ENCODE assay signal across 14 cellular contexts in genomic region chr5:21391506-21391905, GRCh38.
DNase-seq lines count a peak whose midpoint lies in the region; ATAC-seq and TF ChIP-seq lines count a peak whose summit lies in the region.
"Had no signal": no experiment of that assay in that cellular context is flagged by ENCODE, and none has a peak within 500 bp of the region (broad histone marks: within the 10 kb centered on the region; RNA-seq: fewer than 3 reads in every experiment).

No MANE protein-coding gene starts in this region.

- no peaks in the 10 kb centered on the region for H3K27me3 Mint-ChIP-seq in activated CD4-positive, alpha-beta T cell treated with anti-CD3 and anti-CD28 coated beads, Interleukin-2, amount 10 ng/mL, durations not matched to agents 7 days and 5 days

- DNase-seq in Caki2 (ENCODE audit: low read depth) (peak; percentile 15), HS-5 (ENCODE audit: low read depth) (peak; percentile 11), SK-N-DZ (ENCODE audit: low spot score) (peak; percentile 48), erythroblast (lab: John Stamatoyannopoulos, UW) (peak; percentile 18 to 30), ascending aorta (ENCODE audit: low spot score in 2 of 2) (no peak), HEK293T (ENCODE audit: extremely low spot score) (no peak)
- no peak for DNase-seq in activated CD4-positive, alpha-beta T cell treated with anti-CD3 and anti-CD28 coated beads, Interleukin-2, amount 10 ng/mL, durations not matched to agents 7 days and 5 days
- DNase-seq: activated CD4-positive, alpha-beta T cell treated with anti-CD3 and anti-CD28 coated beads for 48 hours; activated T-cell treated with anti-CD3 and anti-CD28 coated beads, Interleukin-2, amount 50 U/mL, for 72 hours; body of pancreas; heart right ventricle; natural killer cell had no signal

- no peaks in the 10 kb centered on the region for H3K36me3 ChIP-seq in ascending aorta
- H3K36me3 ChIP-seq: BLaER1, heart right ventricle had no signal

- H3K9me3 ChIP-seq in ascending aorta, result no peaks in the 10 kb centered on the region
- H3K9me3 ChIP-seq: BLaER1, body of pancreas, heart right ventricle had no signal

- CTCF ChIA-PET in HEK293T (lab: Yijun Ruan, JAX), result no interaction called here
- CTCF ChIA-PET in activated CD4-positive, alpha-beta T cell treated with anti-CD3 and anti-CD28 coated beads, Interleukin-2, amount 10 ng/mL, durations not matched to agents 7 days and 5 days (lab: Charles Lee), result no interaction called here

- no peak for ATAC-seq in HG02759 (IDR thresholded peaks at IDR 0.05; ENCODE audit: unreplicated experiment)
- ATAC-seq: activated T-cell treated with anti-CD3 and anti-CD28 coated beads, Interleukin-2, amount 50 U/mL, for 72 hours; body of pancreas; heart right ventricle; natural killer cell had no signal

- no peaks in the 10 kb centered on the region for H3K27me3 ChIP-seq in ascending aorta
- H3K27me3 ChIP-seq: BLaER1, body of pancreas, heart right ventricle had no signal

- in situ Hi-C loops in Caki2 (cut with HindIII; ENCODE audit: low pct_unique_long_range_greater_than_20kb, low sequenced_read_pairs), result no loop called here

- TF ChIP-seq POLR2A in erythroblast (IDR thresholded peaks at IDR 0.05; ENCODE audit: low read length), result no peak

- no peak overlapping the region for H3K27ac ChIP-seq in ascending aorta
- H3K27ac ChIP-seq: BLaER1, body of pancreas, heart right ventricle had no signal

- H3K27ac Mint-ChIP-seq in activated CD4-positive, alpha-beta T cell treated with anti-CD3 and anti-CD28 coated beads, Interleukin-2, amount 10 ng/mL, durations not matched to agents 7 days and 5 days, result no peak overlapping the region
- H3K27ac Mint-ChIP-seq: activated T-cell treated with anti-CD3 and anti-CD28 coated beads, Interleukin-2, amount 50 U/mL, for 72 hours; natural killer cell had no signal

- no peaks in the 10 kb centered on the region for H3K9me3 Mint-ChIP-seq in activated CD4-positive, alpha-beta T cell treated with anti-CD3 and anti-CD28 coated beads, Interleukin-2, amount 10 ng/mL, durations not matched to agents 7 days and 5 days

- no peak overlapping the region for H3K4me3 Mint-ChIP-seq in activated CD4-positive, alpha-beta T cell treated with anti-CD3 and anti-CD28 coated beads, Interleukin-2, amount 10 ng/mL, durations not matched to agents 7 days and 5 days
- H3K4me3 Mint-ChIP-seq: activated T-cell treated with anti-CD3 and anti-CD28 coated beads, Interleukin-2, amount 50 U/mL, for 72 hours; natural killer cell had no signal

- no peaks in the 10 kb centered on the region for H3K36me3 Mint-ChIP-seq in activated CD4-positive, alpha-beta T cell treated with anti-CD3 and anti-CD28 coated beads, Interleukin-2, amount 10 ng/mL, durations not matched to agents 7 days and 5 days (ENCODE audit: low read depth)
- H3K36me3 Mint-ChIP-seq: natural killer cell had no signal

- peak in 1 of 3 experiments; percentile 5 for TF ChIP-seq CTCF in ascending aorta (IDR thresholded peaks at IDR 0.05)

- intact Hi-C loops in ascending aorta (cut with DNase I), result no loop called here

- no peak overlapping the region for H3K4me3 ChIP-seq in ascending aorta
- H3K4me3 ChIP-seq: BLaER1, body of pancreas, heart right ventricle had no signal

- POLR2A ChIA-PET in HEK293T (lab: Yijun Ruan, JAX), result no interaction called here
- POLR2A ChIA-PET in activated CD4-positive, alpha-beta T cell treated with anti-CD3 and anti-CD28 coated beads, Interleukin-2, amount 10 ng/mL, durations not matched to agents 7 days and 5 days (lab: Charles Lee), result no interaction called here

- H3K4me1 Mint-ChIP-seq in activated CD4-positive, alpha-beta T cell treated with anti-CD3 and anti-CD28 coated beads, Interleukin-2, amount 10 ng/mL, durations not matched to agents 7 days and 5 days, result no peaks in the 10 kb centered on the region
- H3K4me1 Mint-ChIP-seq: natural killer cell had no signal

- H3K4me1 ChIP-seq in ascending aorta, result no peaks in the 10 kb centered on the region
- H3K4me1 ChIP-seq: BLaER1, body of pancreas, heart right ventricle had no signal

TF ChIP-seq in HEK293T, 16 proteins besides CTCF, POLR2A, EP300 and RAD21:
- TF ChIP-seq ELF4 (IDR thresholded peaks at IDR 0.05) (no peak), SUZ12 (IDR thresholded peaks at IDR 0.05) (no peak), HDGF (IDR thresholded peaks at IDR 0.05; ENCODE audit: borderline replicate concordance) (no peak), FOXA1 (IDR thresholded peaks at IDR 0.05) (no peak), LEF1 (IDR thresholded peaks at IDR 0.05; ENCODE audit: borderline replicate concordance) (no peak), FOXK2 (IDR thresholded peaks at IDR 0.05) (no peak), TARDBP (IDR thresholded peaks at IDR 0.05) (no peak), CTBP1 (IDR thresholded peaks at IDR 0.05; ENCODE audit: borderline replicate concordance) (no peak), SP1 (IDR thresholded peaks at IDR 0.05) (no peak), PKNOX1 (IDR thresholded peaks at IDR 0.05) (no peak), L3MBTL2 (conservative IDR thresholded peaks at IDR 0.05) (no peak), FOXM1 (IDR thresholded peaks at IDR 0.05; ENCODE audit: borderline replicate concordance) (no peak), ZNF384 (IDR thresholded peaks at IDR 0.05) (no peak), BHLHE40 (IDR thresholded peaks at IDR 0.05; ENCODE audit: borderline replicate concordance) (no peak), NFRKB (IDR thresholded peaks at IDR 0.05) (no peak), ARNT (IDR thresholded peaks at IDR 0.05) (no peak)
TF ChIP-seq in HEK293T: peak in this region for 0.

Comparison
In these comparisons a context has a peak if more than half of its experiments do, and no peak if none do; other contexts are left out.
1. DNase-seq: peak in Caki2 (single experiment), HS-5 (single experiment), SK-N-DZ (single experiment) and erythroblast (2 of 2); none in ascending aorta (0 of 2), HEK293T (single experiment) and activated CD4-positive, alpha-beta T cell treated with anti-CD3 and anti-CD28 coated beads, Interleukin-2, amount 10 ng/mL, durations not matched to agents 7 days and 5 days (single experiment).